In genomic region chr1:109404838-109405237, GRCh38 we compare ENCODE assay signal across 1 cellular context.
TF ChIP-seq lines count a peak whose summit lies in the region.

No MANE protein-coding gene starts in this region.

TF ChIP-seq in HepG2, 621 proteins besides CTCF, POLR2A, EP300 and RAD21:
- TF ChIP-seq THAP8 (CRISPR knock-in tag; IDR thresholded peaks at IDR 0.05; ENCODE audit: borderline replicate concordance) = no peak
- no peak for TF ChIP-seq ZNF782 (CRISPR knock-in tag; IDR thresholded peaks at IDR 0.05; ENCODE audit: borderline replicate concordance)
- TF ChIP-seq TOPORS (CRISPR knock-in tag; IDR thresholded peaks at IDR 0.05) = no peak
- no peak for TF ChIP-seq NCOA5 (CRISPR knock-in tag; IDR thresholded peaks at IDR 0.05)
- TF ChIP-seq ZSCAN5A (CRISPR knock-in tag; IDR thresholded peaks at IDR 0.05; ENCODE audit: borderline replicate concordance) = no peak
- no peak for TF ChIP-seq ZBTB44 (CRISPR knock-in tag; IDR thresholded peaks at IDR 0.05)
- TF ChIP-seq ZNF484 (CRISPR knock-in tag; IDR thresholded peaks at IDR 0.05; ENCODE audit: borderline replicate concordance, low read depth) = no peak
- no peak for TF ChIP-seq ZBTB33 (CRISPR knock-in tag; IDR thresholded peaks at IDR 0.05)
- no peak for TF ChIP-seq SALL1 (CRISPR knock-in tag; IDR thresholded peaks at IDR 0.05)
- TF ChIP-seq ZMAT3 (CRISPR knock-in tag; conservative IDR thresholded peaks at IDR 0.05) = no peak
- no peak for TF ChIP-seq SMC3 (IDR thresholded peaks at IDR 0.05; ENCODE audit: low read length)
- TF ChIP-seq TBP (CRISPR knock-in tag; IDR thresholded peaks at IDR 0.05) = no peak
- TF ChIP-seq ZKSCAN8 (CRISPR knock-in tag; IDR thresholded peaks at IDR 0.05; ENCODE audit: borderline replicate concordance) = no peak
- TF ChIP-seq ZNF260 (CRISPR knock-in tag; IDR thresholded peaks at IDR 0.05; ENCODE audit: borderline replicate concordance, low read depth) = no peak
- no peak for TF ChIP-seq ZSCAN30 (CRISPR knock-in tag; IDR thresholded peaks at IDR 0.05)
- TF ChIP-seq ZNF687 (CRISPR knock-in tag; IDR thresholded peaks at IDR 0.05) = no peak
- no peak for TF ChIP-seq ONECUT2 (CRISPR knock-in tag; IDR thresholded peaks at IDR 0.05)
- no peak for TF ChIP-seq SSRP1 (CRISPR knock-in tag; IDR thresholded peaks at IDR 0.05)
TF ChIP-seq in HepG2: peak in this region for 0.
